ENCODE assay signal across 8 cellular contexts in genomic region chr1:169367096-169367685, GRCh38. TPM values are rescaled to one million over a fixed set of nuclear protein-coding genes. Genes with fewer than 3 reads are reported as not detected.
A peak's percentile ranks its signal among the peaks of the same experiment; 100 is the strongest.
DNase-seq lines count a peak whose midpoint lies in the region; ATAC-seq and TF ChIP-seq lines count a peak whose summit lies in the region.

No MANE protein-coding gene starts in this region.

- H3K4me1 ChIP-seq in mucosa of stomach (ENCODE audit: control insufficient read depth, insufficient read depth, low read length): no peaks in the 10 kb centered on the region

- no peaks in the 10 kb centered on the region for H3K36me3 ChIP-seq in mucosa of stomach (ENCODE audit: control insufficient read depth, insufficient read depth, low read length)

- peak overlapping the region; percentile 24 for H3K27ac ChIP-seq in cingulate gyrus (ENCODE audit: low read depth, low read length)

- peak overlapping the region; percentile 60 for H3K9ac ChIP-seq in mucosa of stomach (ENCODE audit: low read length)

- peaks cover 47% of the 10 kb centered on the region for H3K4me1 Mint-ChIP-seq in activated naive CD4-positive, alpha-beta T cell treated with anti-CD3 and anti-CD28 coated beads, Interleukin-2, amount 10 ng/mL, durations not matched to agents 7 days and 5 days

- no peaks in the 10 kb centered on the region for H3K27me3 Mint-ChIP-seq in activated naive CD4-positive, alpha-beta T cell treated with anti-CD3 and anti-CD28 coated beads, Interleukin-2, amount 10 ng/mL, durations not matched to agents 7 days and 5 days

- H3K4me3 Mint-ChIP-seq in activated naive CD4-positive, alpha-beta T cell treated with anti-CD3 and anti-CD28 coated beads, Interleukin-2, amount 10 ng/mL, durations not matched to agents 7 days and 5 days: no peak overlapping the region

- H3K9me3 Mint-ChIP-seq in activated naive CD4-positive, alpha-beta T cell treated with anti-CD3 and anti-CD28 coated beads, Interleukin-2, amount 10 ng/mL, durations not matched to agents 7 days and 5 days: peaks cover 7% of the 10 kb centered on the region

- H3K27me3 ChIP-seq in mucosa of stomach (ENCODE audit: control insufficient read depth, insufficient read depth, low read length): no peaks in the 10 kb centered on the region

- peak overlapping the region; percentile 85 for H3K4me3 ChIP-seq in AG10803 (ENCODE audit: low read length)
- H3K4me3 ChIP-seq in Jurkat, Clone E6-1 (ENCODE audit: low read length): peak overlapping the region; percentile 59
- peak overlapping the region; percentile 20 for H3K4me3 ChIP-seq in mucosa of stomach (ENCODE audit: low read length)

- no peak for ATAC-seq in HG03354 (IDR thresholded peaks at IDR 0.05; ENCODE audit: poor library complexity, severe bottlenecking, unreplicated experiment)

- CTCF ChIA-PET in activated naive CD4-positive, alpha-beta T cell treated with anti-CD3 and anti-CD28 coated beads, Interleukin-2, amount 10 ng/mL, durations not matched to agents 7 days and 5 days (lab: Charles Lee): interaction anchor here (0.8 to 1.4 kb wide), 3 partner anchors 19 to 179 kb away, joined by 3 to 4 read pairs (median 3); no protein-coding TSS in a partner anchor

- H3K9me3 ChIP-seq in mucosa of stomach (ENCODE audit: control insufficient read depth, low read length): no peaks in the 10 kb centered on the region

- no peak overlapping the region for H3K27ac Mint-ChIP-seq in activated naive CD4-positive, alpha-beta T cell treated with anti-CD3 and anti-CD28 coated beads, Interleukin-2, amount 10 ng/mL, durations not matched to agents 7 days and 5 days

- DNase-seq in AG10803 (ENCODE audit: low read depth) (no peak), occipital lobe (lab: John Stamatoyannopoulos, UW) (no peak), DMS114 treated with DMSO at 0.1 percent for 48 hours (lab: John Stamatoyannopoulos, UW; ENCODE audit: unreplicated experiment) (no peak)
- no peak for DNase-seq in Jurkat, Clone E6-1 (ENCODE audit: low read depth, low spot score)
- no peak for DNase-seq in activated naive CD4-positive, alpha-beta T cell treated with anti-CD3 and anti-CD28 coated beads, Interleukin-2, amount 10 ng/mL, durations not matched to agents 7 days and 5 days

- TF ChIP-seq CTCF in AG10803 (conservative IDR thresholded peaks at IDR 0.05; ENCODE audit: low read length): no peak

- peaks cover 28% of the 10 kb centered on the region for H3K36me3 Mint-ChIP-seq in activated naive CD4-positive, alpha-beta T cell treated with anti-CD3 and anti-CD28 coated beads, Interleukin-2, amount 10 ng/mL, durations not matched to agents 7 days and 5 days

RNA-seq across cellular contexts. Expression of gene NME7, which starts 0.4 kb away (rescaled TPM):
- 34.4 TPM for polyA plus RNA-seq in Jurkat, Clone E6-1 (2012; ENCODE audit: insufficient read depth, insufficient read length)
- total RNA-seq in occipital lobe: 40.9 TPM

RNA-seq across cellular contexts. Expression of gene BLZF1, which starts 0.8 kb away (rescaled TPM):
- polyA plus RNA-seq in Jurkat, Clone E6-1 (2012; ENCODE audit: insufficient read depth, insufficient read length): 19.5 TPM
- 37.3 TPM for total RNA-seq in occipital lobe

Comparison
In these comparisons a context has a peak if more than half of its experiments do, and no peak if none do; other contexts are left out.
1. H3K4me3 ChIP-seq: peak in every context shown above with its lines; median percentile 85 in AG10803; 59 in Jurkat, Clone E6-1; 20 in mucosa of stomach.